In the genomic region with DNA sequence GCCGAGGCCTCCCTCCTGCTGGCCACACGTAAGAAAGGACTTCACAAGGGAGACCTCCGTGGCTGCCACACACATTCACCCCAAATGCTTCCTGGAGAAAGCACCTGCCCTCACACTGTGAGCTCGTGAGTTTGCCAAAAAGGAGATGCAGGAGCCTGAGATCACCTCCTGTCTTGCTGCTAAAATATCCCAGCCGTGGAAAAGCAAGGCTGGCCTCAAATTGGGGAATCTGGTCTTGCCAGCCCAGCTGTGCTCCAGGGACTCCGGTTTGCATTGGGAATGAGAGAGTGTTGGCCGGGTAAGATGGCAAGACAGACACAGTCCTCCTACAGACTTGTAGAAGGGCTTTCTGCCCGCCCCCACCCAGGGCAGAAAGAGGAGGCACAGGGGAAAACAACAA, we compare ENCODE assay signal across 2 cellular contexts.
TF ChIP-seq lines count a peak whose summit lies in the region.

No MANE protein-coding gene starts in this region.

TF ChIP-seq in HepG2, 621 proteins besides CTCF, POLR2A, EP300 and RAD21:
- TF ChIP-seq, protein P1, sequence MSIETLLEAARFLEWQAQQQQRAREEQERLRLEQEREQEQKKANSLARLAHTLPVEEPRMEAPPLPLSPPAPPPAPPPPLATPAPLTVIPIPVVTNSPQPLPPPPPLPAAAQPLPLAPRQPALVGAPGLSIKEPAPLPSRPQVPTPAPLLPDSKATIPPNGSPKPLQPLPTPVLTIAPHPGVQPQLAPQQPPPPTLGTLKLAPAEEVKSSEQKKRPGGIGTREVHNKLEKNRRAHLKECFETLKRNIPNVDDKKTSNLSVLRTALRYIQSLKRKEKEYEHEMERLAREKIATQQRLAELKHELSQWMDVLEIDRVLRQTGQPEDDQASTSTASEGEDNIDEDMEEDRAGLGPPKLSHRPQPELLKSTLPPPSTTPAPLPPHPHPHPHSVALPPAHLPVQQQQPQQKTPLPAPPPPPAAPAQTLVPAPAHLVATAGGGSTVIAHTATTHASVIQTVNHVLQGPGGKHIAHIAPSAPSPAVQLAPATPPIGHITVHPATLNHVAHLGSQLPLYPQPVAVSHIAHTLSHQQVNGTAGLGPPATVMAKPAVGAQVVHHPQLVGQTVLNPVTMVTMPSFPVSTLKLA (IDR thresholded peaks at IDR 0.05) = peak; percentile 20; the same call in 1 of the 2 replicates
- TF ChIP-seq, protein P2, sequence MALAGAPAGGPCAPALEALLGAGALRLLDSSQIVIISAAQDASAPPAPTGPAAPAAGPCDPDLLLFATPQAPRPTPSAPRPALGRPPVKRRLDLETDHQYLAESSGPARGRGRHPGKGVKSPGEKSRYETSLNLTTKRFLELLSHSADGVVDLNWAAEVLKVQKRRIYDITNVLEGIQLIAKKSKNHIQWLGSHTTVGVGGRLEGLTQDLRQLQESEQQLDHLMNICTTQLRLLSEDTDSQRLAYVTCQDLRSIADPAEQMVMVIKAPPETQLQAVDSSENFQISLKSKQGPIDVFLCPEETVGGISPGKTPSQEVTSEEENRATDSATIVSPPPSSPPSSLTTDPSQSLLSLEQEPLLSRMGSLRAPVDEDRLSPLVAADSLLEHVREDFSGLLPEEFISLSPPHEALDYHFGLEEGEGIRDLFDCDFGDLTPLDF (CRISPR knock-in tag; IDR thresholded peaks at IDR 0.05) = no peak
- TF ChIP-seq, protein P3, sequence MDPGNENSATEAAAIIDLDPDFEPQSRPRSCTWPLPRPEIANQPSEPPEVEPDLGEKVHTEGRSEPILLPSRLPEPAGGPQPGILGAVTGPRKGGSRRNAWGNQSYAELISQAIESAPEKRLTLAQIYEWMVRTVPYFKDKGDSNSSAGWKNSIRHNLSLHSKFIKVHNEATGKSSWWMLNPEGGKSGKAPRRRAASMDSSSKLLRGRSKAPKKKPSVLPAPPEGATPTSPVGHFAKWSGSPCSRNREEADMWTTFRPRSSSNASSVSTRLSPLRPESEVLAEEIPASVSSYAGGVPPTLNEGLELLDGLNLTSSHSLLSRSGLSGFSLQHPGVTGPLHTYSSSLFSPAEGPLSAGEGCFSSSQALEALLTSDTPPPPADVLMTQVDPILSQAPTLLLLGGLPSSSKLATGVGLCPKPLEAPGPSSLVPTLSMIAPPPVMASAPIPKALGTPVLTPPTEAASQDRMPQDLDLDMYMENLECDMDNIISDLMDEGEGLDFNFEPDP (CRISPR knock-in tag; conservative IDR thresholded peaks at IDR 0.05) = no peak
- TF ChIP-seq GATAD2A (CRISPR knock-in tag; IDR thresholded peaks at IDR 0.05) = no peak

TF ChIP-seq in IMR-90, 13 proteins besides CTCF, POLR2A, EP300 and RAD21:
- TF ChIP-seq NFE2L2 (IDR thresholded peaks at IDR 0.05; ENCODE audit: low read depth, low read length) = no peak
- no peak for TF ChIP-seq CHD1 (IDR thresholded peaks at IDR 0.05; ENCODE audit: low read depth, low read length)
- no peak for TF ChIP-seq SMC3 (IDR thresholded peaks at IDR 0.05; ENCODE audit: low read depth, low read length)
- TF ChIP-seq BHLHE40 (IDR thresholded peaks at IDR 0.05; ENCODE audit: low read depth, low read length) = no peak
- TF ChIP-seq, protein P4, sequence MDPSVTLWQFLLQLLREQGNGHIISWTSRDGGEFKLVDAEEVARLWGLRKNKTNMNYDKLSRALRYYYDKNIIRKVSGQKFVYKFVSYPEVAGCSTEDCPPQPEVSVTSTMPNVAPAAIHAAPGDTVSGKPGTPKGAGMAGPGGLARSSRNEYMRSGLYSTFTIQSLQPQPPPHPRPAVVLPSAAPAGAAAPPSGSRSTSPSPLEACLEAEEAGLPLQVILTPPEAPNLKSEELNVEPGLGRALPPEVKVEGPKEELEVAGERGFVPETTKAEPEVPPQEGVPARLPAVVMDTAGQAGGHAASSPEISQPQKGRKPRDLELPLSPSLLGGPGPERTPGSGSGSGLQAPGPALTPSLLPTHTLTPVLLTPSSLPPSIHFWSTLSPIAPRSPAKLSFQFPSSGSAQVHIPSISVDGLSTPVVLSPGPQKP (IDR thresholded peaks at IDR 0.05; ENCODE audit: borderline replicate concordance, low read depth, low read length) = no peak
- TF ChIP-seq RCOR1 (IDR thresholded peaks at IDR 0.05; ENCODE audit: insufficient replicate concordance, low read length) = no peak
- TF ChIP-seq CEBPB (IDR thresholded peaks at IDR 0.05; ENCODE audit: low read depth, low read length) = no peak
